ENCODE assay signal across 1 cellular context in the genomic region with DNA sequence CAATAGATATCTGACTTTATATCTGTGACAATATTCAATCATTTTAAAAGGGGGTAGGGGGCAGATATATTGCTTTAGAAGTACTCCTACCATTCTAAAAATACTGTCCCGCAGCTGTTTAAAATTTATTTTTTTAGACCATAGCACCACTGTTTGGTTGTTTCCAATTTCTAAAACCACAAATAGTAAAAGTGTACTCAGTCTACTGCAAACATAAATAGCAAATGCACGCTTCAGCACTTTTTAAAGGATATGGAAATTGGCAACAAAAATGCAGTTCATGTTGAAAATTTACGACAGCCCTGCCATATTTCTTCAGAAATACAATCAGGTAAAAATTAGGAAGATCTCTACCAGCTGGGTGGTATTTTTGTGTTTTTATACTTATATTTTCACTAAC.
TF ChIP-seq lines count a peak whose summit lies in the region.

No MANE protein-coding gene starts in this region.

TF ChIP-seq in K562, 482 proteins besides CTCF, POLR2A, EP300 and RAD21 (continued from another document):
- TF ChIP-seq ZMIZ1 (IDR thresholded peaks at IDR 0.05; ENCODE audit: low read depth in 2 of 2, low read length in 2 of 2), result no peak
